ENCODE assay signal across 20 cellular contexts in genomic region chr3:186823391-186823790, GRCh38. TPM values are rescaled to one million over a fixed set of nuclear protein-coding genes. Genes with fewer than 3 reads are reported as not detected.
A peak's percentile ranks its signal among the peaks of the same experiment; 100 is the strongest.
DNase-seq lines count a peak whose midpoint lies in the region; ATAC-seq, FAIRE-seq and TF ChIP-seq lines count a peak whose summit lies in the region.
"Had no signal": no experiment of that assay in that cellular context is flagged by ENCODE, and none has a peak within 500 bp of the region (broad histone marks: within the 10 kb centered on the region; RNA-seq: fewer than 3 reads in every experiment).

No MANE protein-coding gene starts in this region.

- H3K27ac ChIP-seq in GM23248, result no peak overlapping the region
- H3K27ac ChIP-seq in astrocyte (ENCODE audit: low read depth, low read length), result no peak overlapping the region
- H3K27ac ChIP-seq: neural progenitor cell had no signal

- H3K36me3 Mint-ChIP-seq in astrocyte (ENCODE audit: low read depth, unreplicated experiment), result no peaks in the 10 kb centered on the region
- H3K36me3 Mint-ChIP-seq: neural progenitor cell had no signal

- no peaks in the 10 kb centered on the region for H3K36me3 ChIP-seq in GM23248 (ENCODE audit: low read depth)
- no peaks in the 10 kb centered on the region for H3K36me3 ChIP-seq in astrocyte (ENCODE audit: insufficient read depth, low read length)
- H3K36me3 ChIP-seq: HAP-1, neural progenitor cell had no signal

- in situ Hi-C loops in ACHN (cut with HindIII; ENCODE audit: low pct_ligation_motif_present, low pct_unique_long_range_greater_than_20kb, low sequenced_read_pairs), result no loop called here
- in situ Hi-C loops in GM23248 (cut with MboI), result loop anchor here (25.0 kb wide), 1 partner anchor 836 kb away; no protein-coding TSS in a partner anchor

- WGBS in GM23248 (ENCODE audit: low coverage in 1 of 2, low lambda C conversion rate in 2 of 2, missing lambda C conversion rate in 2 of 2), 2 experiments, result 67 to 72% methylated on average over 2 of the region's 2 CpGs

- no peak for FAIRE-seq in astrocyte (lab: Jason Lieb, UNC)

- H3K79me2 ChIP-seq in GM23248 (ENCODE audit: insufficient read depth), result no peaks in the 10 kb centered on the region
- no peaks in the 10 kb centered on the region for H3K79me2 ChIP-seq in astrocyte (ENCODE audit: insufficient read depth, low read length)

- no peak overlapping the region for H3K4me3 Mint-ChIP-seq in astrocyte (ENCODE audit: unreplicated experiment)
- H3K4me3 Mint-ChIP-seq: neural progenitor cell had no signal

- H3K4me1 ChIP-seq in GM23248 (ENCODE audit: insufficient read depth) (peaks cover 11% of the 10 kb centered on the region), astrocyte (ENCODE audit: insufficient read depth, low read length) (peaks cover 29% of the 10 kb centered on the region)

- H3K27me3 ChIP-seq in GM23248 (replicated peaks; ENCODE audit: insufficient read depth) (peaks cover 11% of the 10 kb centered on the region), astrocyte (ENCODE audit: insufficient read depth, low read length) (peaks cover 8% of the 10 kb centered on the region)

- DNase-seq in ACHN, result peak; percentile 72
- peak; percentile 47 for DNase-seq in GM23248
- peak; percentile 42 for DNase-seq in astrocyte (ENCODE audit: low read depth)
- peak; percentile 39 for DNase-seq in fibroblast of the conjunctiva (ENCODE audit: low read depth)
- no peak for DNase-seq in epidermal melanocyte (ENCODE audit: insufficient read length, low spot score)
- DNase-seq: amygdala, caudate nucleus, dorsolateral prefrontal cortex, GF-D8, KG1, mammary epithelial cell, NCI-H1092, NCI-H446, RPMI8226, T-helper 2 cell had no signal

- H3K9me2 ChIP-seq in GM23248 (ENCODE audit: insufficient read depth), result no peaks in the 10 kb centered on the region

- no peak overlapping the region for H3K9ac ChIP-seq in GM23248
- no peak overlapping the region for H3K9ac ChIP-seq in astrocyte (ENCODE audit: low read length)
- H3K9ac ChIP-seq: neural progenitor cell had no signal

- no peak overlapping the region for H3K27ac Mint-ChIP-seq in astrocyte (ENCODE audit: unreplicated experiment)
- H3K27ac Mint-ChIP-seq: neural progenitor cell had no signal

- no peaks in the 10 kb centered on the region for H3K9me3 ChIP-seq in GM23248 (ENCODE audit: low read depth)
- H3K9me3 ChIP-seq in astrocyte (ENCODE audit: insufficient read depth, low read depth, low read length), result no peaks in the 10 kb centered on the region
- H3K9me3 ChIP-seq: HAP-1 had no signal

- ATAC-seq in GM21423 (IDR thresholded peaks at IDR 0.05; ENCODE audit: unreplicated experiment) (no peak), SK-N-SH treated with all-trans-retinoic acid at 6 μM for 48 hours (no peak)

- H2AFZ ChIP-seq in GM23248 (no peak overlapping the region), astrocyte (ENCODE audit: low read depth, low read length) (no peak overlapping the region)
- H2AFZ ChIP-seq: neural progenitor cell had no signal

- H4K20me1 ChIP-seq in GM23248 (ENCODE audit: insufficient read depth) (no peaks in the 10 kb centered on the region), astrocyte (ENCODE audit: insufficient read depth, low read length) (peaks cover 8% of the 10 kb centered on the region)

- H3K4me3 ChIP-seq in GM23248 (no peak overlapping the region), astrocyte (ENCODE audit: insufficient read depth, low read depth, low read length) (no peak overlapping the region)
- H3K4me3 ChIP-seq: HAP-1, neural progenitor cell had no signal

- no peaks in the 10 kb centered on the region for H3K9me3 Mint-ChIP-seq in astrocyte (ENCODE audit: unreplicated experiment)
- H3K9me3 Mint-ChIP-seq: neural progenitor cell had no signal

- TF ChIP-seq CTCF in astrocyte (IDR thresholded peaks at IDR 0.05; ENCODE audit: insufficient read depth, low read depth, low read length), result no peak

- H3K27me3 Mint-ChIP-seq in astrocyte (ENCODE audit: low read depth, unreplicated experiment), result peaks cover 11% of the 10 kb centered on the region

- peaks cover 18% of the 10 kb centered on the region for H3K4me1 Mint-ChIP-seq in astrocyte (ENCODE audit: low read depth, unreplicated experiment)

- H3K4me2 ChIP-seq in GM23248 (ENCODE audit: unreplicated experiment), result no peak overlapping the region
- H3K4me2 ChIP-seq in astrocyte (ENCODE audit: low read length), result no peak overlapping the region

- H3F3A ChIP-seq in GM23248 (ENCODE audit: insufficient read depth), result peaks cover 7% of the 10 kb centered on the region; the same call in 1 of the 2 replicates

TF ChIP-seq in SK-N-SH treated with all-trans-retinoic acid at 6 μM for 48 hours, 23 proteins besides CTCF, POLR2A, EP300 and RAD21 (continues in another document):
- TF ChIP-seq ZNF70 (CRISPR knock-in tag; IDR thresholded peaks at IDR 0.05), result no peak
- TF ChIP-seq PATZ1 (CRISPR knock-in tag; IDR thresholded peaks at IDR 0.05; ENCODE audit: borderline replicate concordance), result no peak
- no peak for TF ChIP-seq CREB5 (CRISPR knock-in tag; IDR thresholded peaks at IDR 0.05; ENCODE audit: low read depth)
- no peak for TF ChIP-seq ESRRG (CRISPR knock-in tag; IDR thresholded peaks at IDR 0.05)
- TF ChIP-seq PPARA (CRISPR knock-in tag; IDR thresholded peaks at IDR 0.05; ENCODE audit: borderline replicate concordance), result no peak
- no peak for TF ChIP-seq ZFP3 (CRISPR knock-in tag; IDR thresholded peaks at IDR 0.05)
- TF ChIP-seq TCF4 (CRISPR knock-in tag; IDR thresholded peaks at IDR 0.05; ENCODE audit: borderline replicate concordance), result no peak
- no peak for TF ChIP-seq ARNTL (CRISPR knock-in tag; IDR thresholded peaks at IDR 0.05; ENCODE audit: borderline replicate concordance, low read depth)
- no peak for TF ChIP-seq GLIS3 (CRISPR knock-in tag; IDR thresholded peaks at IDR 0.05)
- TF ChIP-seq ZC3H10 (CRISPR knock-in tag; IDR thresholded peaks at IDR 0.05), result no peak
- TF ChIP-seq ZNF8 (CRISPR knock-in tag; IDR thresholded peaks at IDR 0.05), result no peak
- TF ChIP-seq RARB (CRISPR knock-in tag; IDR thresholded peaks at IDR 0.05), result no peak
- no peak for TF ChIP-seq CSRNP3 (CRISPR knock-in tag; IDR thresholded peaks at IDR 0.05)
- TF ChIP-seq CSDC2 (CRISPR knock-in tag; IDR thresholded peaks at IDR 0.05), result no peak
- TF ChIP-seq ZFP30 (CRISPR knock-in tag; IDR thresholded peaks at IDR 0.05), result no peak

RNA-seq across cellular contexts. Expression of gene RFC4, which starts 17.1 kb away (rescaled TPM):
- total RNA-seq in GM23248 (2014; rRNA removed; shearing (Covaris generic)), result 12.0 and 16.2 TPM in 2 replicates
- polyA plus RNA-seq in GM23248 (2016; fragmentation: Nextera tagmentation; extraction: Ambion mirVana), result 22.1 and 22.8 TPM in 2 replicates
- total RNA-seq in astrocyte, result 9.2 and 13.1 TPM in 2 replicates

RNA-seq across cellular contexts. Expression of gene ADIPOQ, which starts 19.1 kb away (rescaled TPM):
- total RNA-seq in GM23248 (2014; rRNA removed; shearing (Covaris generic)), result not detected in 2 replicates
- polyA plus RNA-seq in GM23248 (2016; fragmentation: Nextera tagmentation; extraction: Ambion mirVana), result not detected in 2 replicates
- total RNA-seq in astrocyte, result not detected in 2 replicates
- total RNA-seq: kidney epithelial cell, mammary epithelial cell had no signal
- polyA plus RNA-seq: mammary epithelial cell had no signal

RNA-seq across cellular contexts. Expression of gene EIF4A2, which starts 40.0 kb away (rescaled TPM):
- total RNA-seq in GM23248 (2014; rRNA removed; shearing (Covaris generic)), result 426 and 469 TPM in 2 replicates
- polyA plus RNA-seq in GM23248 (2016; fragmentation: Nextera tagmentation; extraction: Ambion mirVana), result 122 TPM in 2 replicates
- total RNA-seq in astrocyte, result 323 and 337 TPM in 2 replicates
